Comparison of ENCODE assay signal across 10 cellular contexts in the genomic region with DNA sequence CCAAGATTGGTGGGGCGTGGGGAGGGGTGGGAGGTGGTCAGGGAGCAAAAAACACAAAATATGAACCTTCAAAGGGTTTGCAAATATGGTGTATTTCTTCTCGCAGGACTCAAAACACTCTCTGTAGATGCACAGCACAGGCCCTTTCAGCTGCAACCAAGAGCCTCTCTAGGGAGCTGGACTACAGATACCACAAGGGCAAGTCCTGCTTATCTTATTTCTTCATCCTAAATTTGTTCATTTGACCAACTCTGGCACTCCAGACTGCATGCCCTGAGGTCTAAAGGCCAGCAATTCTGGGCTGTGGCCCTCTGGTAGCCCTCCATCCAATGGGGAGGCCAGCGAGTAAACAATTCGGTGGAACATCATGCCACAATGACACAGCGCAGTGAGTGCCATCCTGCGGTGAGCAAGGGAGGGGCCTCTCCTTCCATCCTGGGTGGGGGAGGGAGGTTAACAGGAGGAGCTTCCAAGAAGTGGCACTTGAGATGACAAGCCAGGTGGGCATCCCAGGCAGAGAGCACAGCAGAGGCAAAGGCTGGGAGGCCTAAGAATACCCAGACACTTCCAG. TPM values are rescaled to one million over a fixed set of nuclear protein-coding genes. Genes with fewer than 3 reads are reported as not detected.
DNase-seq lines count a peak whose midpoint lies in the region; ATAC-seq and TF ChIP-seq lines count a peak whose summit lies in the region.
"Had no signal": no experiment of that assay in that cellular context is flagged by ENCODE, and none has a peak within 500 bp of the region (broad histone marks: within the 10 kb centered on the region; RNA-seq: fewer than 3 reads in every experiment).

No MANE protein-coding gene starts in this region.

- no peak for TF ChIP-seq CTCF in progenitor cell of endocrine pancreas (IDR thresholded peaks at IDR 0.05; ENCODE audit: unreplicated experiment)

- intact Hi-C loops in activated T-helper 1 cell treated with anti-CD3 and anti-CD28 coated beads, Interleukin-12 subunit alpha, Interleukin-12 subunit beta, Interleukin-2, Interleukin-4 antibody, amounts not matched to agents 30 ng/mL and 10 ng/mL and 1 ng/mL, durations not matched to agents 14 hours and 24 hours and 36 hours (cut with micrococcal nuclease): loop anchor here (2.0 to 5.0 kb wide), 4 partner anchors 117 to 458 kb away; partner anchors contain the start of genes ALKBH2, FICD, SSH1 and USP30
- intact Hi-C loops in naive thymus-derived CD4-positive, alpha-beta T cell (cut with micrococcal nuclease): loop anchor here (1.0 to 10.0 kb wide), 6 partner anchors 30 to 1540 kb away; partner anchors contain the start of genes CRY1 (in 1 of the 2), FICD (in 1 of the 2) and GLTP (in 1 of the 2)

- POLR2A ChIA-PET in naive thymus-derived CD4-positive, alpha-beta T cell (lab: Charles Lee): interaction anchor here (0.5 to 12.6 kb wide), 10 partner anchors 8 to 1940 kb away, joined by 3 to 200 read pairs (median 12); partner anchors contain the start of genes ISCU and SART3

- DNase-seq in GF-D8 (lab: John Stamatoyannopoulos, UW) (peak; percentile 88), NCI-H2171 (lab: John Stamatoyannopoulos, UW) (peak; percentile 72), HK-2 (ENCODE audit: unreplicated experiment) (no peak), progenitor cell of endocrine pancreas (ENCODE audit: low spot score, unreplicated experiment) (no peak), kidney tubule cell (ENCODE audit: low spot score) (no peak)
- DNase-seq in activated T-helper 1 cell treated with anti-CD3 and anti-CD28 coated beads, Interleukin-12 subunit alpha, Interleukin-12 subunit beta, Interleukin-2, Interleukin-4 antibody, amounts not matched to agents 30 ng/mL and 10 ng/mL and 1 ng/mL, durations not matched to agents 14 hours and 24 hours and 36 hours (ENCODE audit: low spot score): peak; percentile 50
- DNase-seq in naive thymus-derived CD4-positive, alpha-beta T cell: peak in 6 of 9 donors; percentile 30 to 50 (median 45)

- peaks cover 0 to 5% (median 0%) of the 10 kb centered on the region in 3 experiments for H3K36me3 ChIP-seq in naive thymus-derived CD4-positive, alpha-beta T cell (ENCODE audit: control insufficient read depth in 2 of 3, insufficient read depth in 3 of 3, low read length in 3 of 3)

- H3K27me3 Mint-ChIP-seq in activated T-helper 1 cell treated with anti-CD3 and anti-CD28 coated beads, Interleukin-12 subunit alpha, Interleukin-12 subunit beta, Interleukin-2, Interleukin-4 antibody, amounts not matched to agents 30 ng/mL and 10 ng/mL and 1 ng/mL, durations not matched to agents 14 hours and 24 hours and 36 hours (ENCODE audit: insufficient read depth): no peaks in the 10 kb centered on the region
- no peaks in the 10 kb centered on the region for H3K27me3 Mint-ChIP-seq in naive thymus-derived CD4-positive, alpha-beta T cell
- peaks cover 9% of the 10 kb centered on the region for H3K27me3 Mint-ChIP-seq in progenitor cell of endocrine pancreas

- H3K27me3 ChIP-seq in naive thymus-derived CD4-positive, alpha-beta T cell (ENCODE audit: control insufficient read depth in 2 of 2, insufficient read depth in 2 of 2, low read length in 2 of 2): no peaks in the 10 kb centered on the region
- H3K27me3 ChIP-seq: body of pancreas had no signal

- H3K27ac Mint-ChIP-seq in activated T-helper 1 cell treated with anti-CD3 and anti-CD28 coated beads, Interleukin-12 subunit alpha, Interleukin-12 subunit beta, Interleukin-2, Interleukin-4 antibody, amounts not matched to agents 30 ng/mL and 10 ng/mL and 1 ng/mL, durations not matched to agents 14 hours and 24 hours and 36 hours: peak overlapping the region; percentile 99
- peak overlapping the region; percentile 95 to 100 (median 98) for H3K27ac Mint-ChIP-seq in naive thymus-derived CD4-positive, alpha-beta T cell
- no peak overlapping the region for H3K27ac Mint-ChIP-seq in progenitor cell of endocrine pancreas

- H3K27ac ChIP-seq in naive thymus-derived CD4-positive, alpha-beta T cell (ENCODE audit: low read depth, low read length): peak overlapping the region; percentile 89

- H3K36me3 Mint-ChIP-seq in activated T-helper 1 cell treated with anti-CD3 and anti-CD28 coated beads, Interleukin-12 subunit alpha, Interleukin-12 subunit beta, Interleukin-2, Interleukin-4 antibody, amounts not matched to agents 30 ng/mL and 10 ng/mL and 1 ng/mL, durations not matched to agents 14 hours and 24 hours and 36 hours (ENCODE audit: low read depth): peaks cover 7% of the 10 kb centered on the region
- peaks cover 4 to 34% (median 9%) of the 10 kb centered on the region in 5 donors for H3K36me3 Mint-ChIP-seq in naive thymus-derived CD4-positive, alpha-beta T cell
- no peaks in the 10 kb centered on the region for H3K36me3 Mint-ChIP-seq in progenitor cell of endocrine pancreas (ENCODE audit: insufficient read depth)

- peaks cover 46 to 47% of the 10 kb centered on the region in 2 donors for H3K4me1 ChIP-seq in naive thymus-derived CD4-positive, alpha-beta T cell (ENCODE audit: control insufficient read depth in 2 of 2, insufficient read depth in 2 of 2, low read length in 2 of 2)
- H3K4me1 ChIP-seq: body of pancreas had no signal

- CTCF ChIA-PET in naive thymus-derived CD4-positive, alpha-beta T cell (lab: Charles Lee): interaction anchor here (0.7 to 10.6 kb wide), 10 partner anchors 12 to 168 kb away, joined by 3 to 149 read pairs (median 6); partner anchors contain the start of genes ISCU and SART3

- H3K9me3 Mint-ChIP-seq in activated T-helper 1 cell treated with anti-CD3 and anti-CD28 coated beads, Interleukin-12 subunit alpha, Interleukin-12 subunit beta, Interleukin-2, Interleukin-4 antibody, amounts not matched to agents 30 ng/mL and 10 ng/mL and 1 ng/mL, durations not matched to agents 14 hours and 24 hours and 36 hours: no peaks in the 10 kb centered on the region
- peaks cover 0 to 4% (median 0%) of the 10 kb centered on the region in 11 donors for H3K9me3 Mint-ChIP-seq in naive thymus-derived CD4-positive, alpha-beta T cell
- no peaks in the 10 kb centered on the region for H3K9me3 Mint-ChIP-seq in progenitor cell of endocrine pancreas (ENCODE audit: low read depth)

- peaks cover 69% of the 10 kb centered on the region for H3K4me1 Mint-ChIP-seq in activated T-helper 1 cell treated with anti-CD3 and anti-CD28 coated beads, Interleukin-12 subunit alpha, Interleukin-12 subunit beta, Interleukin-2, Interleukin-4 antibody, amounts not matched to agents 30 ng/mL and 10 ng/mL and 1 ng/mL, durations not matched to agents 14 hours and 24 hours and 36 hours (ENCODE audit: low read depth)
- H3K4me1 Mint-ChIP-seq in naive thymus-derived CD4-positive, alpha-beta T cell: peaks cover 48 to 73% (median 63%) of the 10 kb centered on the region in 7 donors
- H3K4me1 Mint-ChIP-seq in progenitor cell of endocrine pancreas (ENCODE audit: low read depth): peaks cover 9% of the 10 kb centered on the region

- peak overlapping the region; percentile 98 for H3K4me3 ChIP-seq in naive thymus-derived CD4-positive, alpha-beta T cell (ENCODE audit: low read length)
- H3K4me3 ChIP-seq: body of pancreas had no signal

- no peaks in the 10 kb centered on the region for H3K9me3 ChIP-seq in naive thymus-derived CD4-positive, alpha-beta T cell (ENCODE audit: control insufficient read depth in 2 of 3, low read length in 3 of 3)
- H3K9me3 ChIP-seq: body of pancreas had no signal

- ATAC-seq in naive thymus-derived CD4-positive, alpha-beta T cell: peak; percentile 12
- ATAC-seq in HG03432 (IDR thresholded peaks at IDR 0.05; ENCODE audit: unreplicated experiment): no peak

- H3K4me3 Mint-ChIP-seq in activated T-helper 1 cell treated with anti-CD3 and anti-CD28 coated beads, Interleukin-12 subunit alpha, Interleukin-12 subunit beta, Interleukin-2, Interleukin-4 antibody, amounts not matched to agents 30 ng/mL and 10 ng/mL and 1 ng/mL, durations not matched to agents 14 hours and 24 hours and 36 hours: peak overlapping the region; percentile 94
- peak overlapping the region; percentile 90 to 100 (median 99) for H3K4me3 Mint-ChIP-seq in naive thymus-derived CD4-positive, alpha-beta T cell
- H3K4me3 Mint-ChIP-seq in progenitor cell of endocrine pancreas (ENCODE audit: low read depth): no peak overlapping the region

RNA-seq across cellular contexts. Expression of gene SELPLG, which starts 0.6 kb away (rescaled TPM):
- 51.9 and 53.5 TPM in 2 replicates for total RNA-seq in activated T-helper 1 cell treated with anti-CD3 and anti-CD28 coated beads, Interleukin-12 subunit alpha, Interleukin-12 subunit beta, Interleukin-2, Interleukin-4 antibody, amounts not matched to agents 30 ng/mL and 10 ng/mL and 1 ng/mL, durations not matched to agents 14 hours and 24 hours and 36 hours
- 100 to 1,000 TPM in 4 of 5 experiments, 10 to 100 TPM in 1; 54.3 to 217 (median 154) TPM for total RNA-seq in naive thymus-derived CD4-positive, alpha-beta T cell
- polyA plus RNA-seq in naive thymus-derived CD4-positive, alpha-beta T cell: 100 to 1,000 TPM; 530 to 831 TPM
- total RNA-seq in progenitor cell of endocrine pancreas: not detected in 2 replicates

RNA-seq across cellular contexts. Expression of gene TMEM119, which starts 36.4 kb away (rescaled TPM):
- 0.12 TPM in 1 of 2 replicates, not detected in the other for total RNA-seq in activated T-helper 1 cell treated with anti-CD3 and anti-CD28 coated beads, Interleukin-12 subunit alpha, Interleukin-12 subunit beta, Interleukin-2, Interleukin-4 antibody, amounts not matched to agents 30 ng/mL and 10 ng/mL and 1 ng/mL, durations not matched to agents 14 hours and 24 hours and 36 hours
- 1 to 10 TPM in 2 of 5 experiments, under 1 TPM in 2, not detected in 1; 0.27 to 1.6 (median 0.81) TPM for total RNA-seq in naive thymus-derived CD4-positive, alpha-beta T cell
- under 1 TPM; 0.13 to 0.59 TPM for polyA plus RNA-seq in naive thymus-derived CD4-positive, alpha-beta T cell
- total RNA-seq in progenitor cell of endocrine pancreas: 0.24 TPM in 1 of 2 replicates, not detected in the other
- total RNA-seq: renal cortical epithelial cell had no signal

Comparison
In these comparisons a context has a peak if more than half of its experiments do, and no peak if none do; other contexts are left out.
1. DNase-seq: peak in GF-D8 (single experiment), NCI-H2171 (single experiment), activated T-helper 1 cell treated with anti-CD3 and anti-CD28 coated beads, Interleukin-12 subunit alpha, Interleukin-12 subunit beta, Interleukin-2, Interleukin-4 antibody, amounts not matched to agents 30 ng/mL and 10 ng/mL and 1 ng/mL, durations not matched to agents 14 hours and 24 hours and 36 hours (single experiment) and naive thymus-derived CD4-positive, alpha-beta T cell (6 of 9); none in HK-2 (single experiment), progenitor cell of endocrine pancreas (single experiment) and kidney tubule cell (single experiment).
2. RNA of gene SELPLG, which starts 0.6 kb away (total RNA-seq): 54.3 to 217 TPM in naive thymus-derived CD4-positive, alpha-beta T cell and 51.9 to 53.5 TPM in activated T-helper 1 cell treated with anti-CD3 and anti-CD28 coated beads, Interleukin-12 subunit alpha, Interleukin-12 subunit beta, Interleukin-2, Interleukin-4 antibody, amounts not matched to agents 30 ng/mL and 10 ng/mL and 1 ng/mL, durations not matched to agents 14 hours and 24 hours and 36 hours; not detected in progenitor cell of endocrine pancreas; every median in the first group is over 10 times any median in the second.